Comparison of ENCODE assay signal across 23 cellular contexts in genomic region chr7:22216832-22217475, GRCh38.
DNase-seq lines count a peak whose midpoint lies in the region; FAIRE-seq and TF ChIP-seq lines count a peak whose summit lies in the region.
"Had no signal": no experiment of that assay in that cellular context is flagged by ENCODE, and none has a peak within 500 bp of the region (broad histone marks: within the 10 kb centered on the region; RNA-seq: fewer than 3 reads in every experiment).

No MANE protein-coding gene starts in this region.

- POLR2A ChIA-PET in endothelial cell of umbilical vein (lab: Charles Lee): no interaction called here

- no peak for TF ChIP-seq CTCF in endothelial cell of umbilical vein (IDR thresholded peaks at IDR 0.05; ENCODE audit: extremely low read depth in 1 of 2, insufficient read depth in 1 of 2, low read depth in 1 of 2, low read length in 2 of 2)
- no peak for TF ChIP-seq CTCF in nephron (IDR thresholded peaks at IDR 0.05; ENCODE audit: unreplicated experiment in 3 of 3)
- no peak for TF ChIP-seq CTCF in tibial artery (IDR thresholded peaks at IDR 0.05)
- TF ChIP-seq CTCF in CD14-positive monocyte (IDR thresholded peaks at IDR 0.05): no peak

- dilution Hi-C loops in endothelial cell of umbilical vein (cut with MboI; ENCODE audit: extremely low pct_ligation_motif_present, low sequenced_read_pairs): no loop called here

- H3K4me3 Mint-ChIP-seq in nephron (peak overlapping the region in 1 of 3 experiments; percentile 52), CD14-positive monocyte (no peak overlapping the region)
- H3K4me3 Mint-ChIP-seq: activated B cell treated with CpG ODN at 0.5 μM for 24 hours; activated CD4-positive, alpha-beta memory T cell treated with anti-CD3 and anti-CD28 coated beads, Interleukin-2, amount 10 ng/mL, durations not matched to agents 7 days and 5 days; activated naive CD8-positive, alpha-beta T cell treated with anti-CD3 and anti-CD28 coated beads, Interleukin-2, amount 50 U/mL, for 24 hours; CD4-positive, alpha-beta memory T cell; nephron progenitor cell had no signal

- no TSS peak for BruUV-seq in endothelial cell of umbilical vein (replicated peaks; lab: Mats Ljungman, UMichigan)

- no peaks in the 10 kb centered on the region for H3K9me1 ChIP-seq in endothelial cell of umbilical vein (replicated peaks; ENCODE audit: control insufficient read depth, extremely low read depth, insufficient read depth, low read length)

- H3K36me3 Mint-ChIP-seq in nephron (ENCODE audit: low read depth): peaks cover 9% of the 10 kb centered on the region
- no peaks in the 10 kb centered on the region for H3K36me3 Mint-ChIP-seq in CD14-positive monocyte
- H3K36me3 Mint-ChIP-seq: CD4-positive, alpha-beta memory T cell had no signal

- H3K4me1 ChIP-seq in endothelial cell of umbilical vein (ENCODE audit: control insufficient read depth, extremely low read depth, insufficient read depth, low read length) (peaks cover 75% of the 10 kb centered on the region), tibial artery (peaks cover 0 to 84% (median 33%) of the 10 kb centered on the region in 4 donors)

- H3K27ac Mint-ChIP-seq in nephron (peak overlapping the region in 2 of 3 experiments; percentile 62 to 87), CD14-positive monocyte (no peak overlapping the region)
- H3K27ac Mint-ChIP-seq: activated B cell treated with CpG ODN at 0.5 μM for 24 hours; activated CD4-positive, alpha-beta memory T cell treated with anti-CD3 and anti-CD28 coated beads, Interleukin-2, amount 10 ng/mL, durations not matched to agents 7 days and 5 days; activated naive CD8-positive, alpha-beta T cell treated with anti-CD3 and anti-CD28 coated beads, Interleukin-2, amount 50 U/mL, for 24 hours; CD4-positive, alpha-beta memory T cell; nephron progenitor cell had no signal

- DNase-seq in astrocyte of the hippocampus (ENCODE audit: low read depth, low spot score) (peak; percentile 37), endothelial cell of umbilical vein (ENCODE audit: low read depth, low spot score) (peak; percentile 80), tibial artery (no peak), CD14-positive monocyte (ENCODE audit: low spot score) (no peak), NCI-H2227 treated with DMSO at 0.1 percent for 48 hours (lab: John Stamatoyannopoulos, UW) (no peak), erythroblast (lab: John Stamatoyannopoulos, UW) (no peak)
- no peak for DNase-seq in activated CD4-positive, alpha-beta T cell treated with anti-CD3 and anti-CD28 coated beads, Interleukin-2, amount 50 U/mL, for 1 hour
- DNase-seq: activated B cell treated with CpG ODN at 0.5 μM for 24 hours; activated CD4-positive, alpha-beta memory T cell treated with anti-CD3 and anti-CD28 coated beads, Interleukin-2, amount 10 ng/mL, durations not matched to agents 7 days and 5 days; activated effector memory CD4-positive, alpha-beta T cell treated with anti-CD3 and anti-CD28 coated beads, Interleukin-2, amount 50 U/mL, for 16 hours; activated naive CD8-positive, alpha-beta T cell treated with anti-CD3 and anti-CD28 coated beads, Interleukin-2, amount 50 U/mL, for 24 hours; activated T-cell treated with anti-CD3 and anti-CD28 coated beads for 4 hours; CD4-positive, alpha-beta memory T cell; GDM1; KBM-7; midbrain; NCI-H187; nephron progenitor cell; pancreas had no signal

- H3K4me3 ChIP-seq in endothelial cell of umbilical vein (replicated peaks in 1 of 3; ENCODE audit: insufficient read depth in 1 of 3, low read depth in 1 of 3, low read length in 3 of 3) (peak overlapping the region in 2 of 3 experiments; percentile 10 to 85), tibial artery (peak overlapping the region; percentile 46)
- H3K4me3 ChIP-seq: pancreas had no signal

- H3K9me3 ChIP-seq in endothelial cell of umbilical vein (replicated peaks; ENCODE audit: control insufficient read depth, insufficient read depth, low read length) (no peaks in the 10 kb centered on the region), tibial artery (no peaks in the 10 kb centered on the region)
- H3K9me3 ChIP-seq: pancreas had no signal

- H3K27me3 Mint-ChIP-seq in nephron (ENCODE audit: low read depth): no peaks in the 10 kb centered on the region
- peaks cover 0 to 3% (median 0%) of the 10 kb centered on the region in 3 donors for H3K27me3 Mint-ChIP-seq in CD14-positive monocyte (ENCODE audit: low read depth in 3 of 3)
- H3K27me3 Mint-ChIP-seq: activated B cell treated with CpG ODN at 0.5 μM for 24 hours had no signal

- H3K4me1 Mint-ChIP-seq in nephron (peaks cover 27% of the 10 kb centered on the region), CD14-positive monocyte (peaks cover 6% of the 10 kb centered on the region)
- H3K4me1 Mint-ChIP-seq: activated CD4-positive, alpha-beta memory T cell treated with anti-CD3 and anti-CD28 coated beads, Interleukin-2, amount 10 ng/mL, durations not matched to agents 7 days and 5 days; activated naive CD8-positive, alpha-beta T cell treated with anti-CD3 and anti-CD28 coated beads, Interleukin-2, amount 50 U/mL, for 24 hours; CD4-positive, alpha-beta memory T cell; nephron progenitor cell had no signal

- CTCF ChIA-PET in endothelial cell of umbilical vein (lab: Charles Lee): interaction anchor here (0.7 to 1.7 kb wide), 6 partner anchors 9 to 107 kb away, joined by 3 to 11 read pairs (median 3); no protein-coding TSS in a partner anchor

- peak overlapping the region; percentile 98 for H3K27ac ChIP-seq in endothelial cell of umbilical vein (ENCODE audit: insufficient read depth, low read depth, low read length)
- peak overlapping the region; percentile 74 to 76 for H3K27ac ChIP-seq in tibial artery
- H3K27ac ChIP-seq: pancreas had no signal

- peaks cover 12% of the 10 kb centered on the region for H3K9me3 Mint-ChIP-seq in nephron
- peaks cover 0 to 7% (median 0%) of the 10 kb centered on the region in 7 donors for H3K9me3 Mint-ChIP-seq in CD14-positive monocyte
- H3K9me3 Mint-ChIP-seq: activated CD4-positive, alpha-beta memory T cell treated with anti-CD3 and anti-CD28 coated beads, Interleukin-2, amount 10 ng/mL, durations not matched to agents 7 days and 5 days; activated naive CD8-positive, alpha-beta T cell treated with anti-CD3 and anti-CD28 coated beads, Interleukin-2, amount 50 U/mL, for 24 hours had no signal

- intact Hi-C loops in endothelial cell of umbilical vein (cut with micrococcal nuclease): loop anchor here (10.0 kb wide), 3 partner anchors 272 to 798 kb away; partner anchors contain the start of genes CDCA7L and HYCC1
- intact Hi-C loops in tibial artery (cut with DNase I; ENCODE audit: low total_unique reads): no loop called here
- intact Hi-C loops in CD14-positive monocyte (cut with micrococcal nuclease): no loop called here

- no peaks in the 10 kb centered on the region for H3K36me3 ChIP-seq in endothelial cell of umbilical vein (ENCODE audit: control insufficient read depth in 2 of 2, extremely low read depth in 1 of 2, insufficient read depth in 2 of 2, low read length in 2 of 2)
- H3K36me3 ChIP-seq in tibial artery: no peaks in the 10 kb centered on the region
- H3K36me3 ChIP-seq: pancreas had no signal

- FAIRE-seq in endothelial cell of umbilical vein (lab: Jason Lieb, UNC): peak; percentile 76
- FAIRE-seq: bronchial epithelial cell, GM18507, keratinocyte, pancreas had no signal

- H4K20me1 ChIP-seq in endothelial cell of umbilical vein (replicated peaks; ENCODE audit: control insufficient read depth, extremely low read depth, insufficient read depth, low read length): no peaks in the 10 kb centered on the region

- peaks cover 33% of the 10 kb centered on the region for H3K79me2 ChIP-seq in endothelial cell of umbilical vein (ENCODE audit: control insufficient read depth, insufficient read depth, low read length)

- H3K27me3 ChIP-seq in endothelial cell of umbilical vein (ENCODE audit: control insufficient read depth in 2 of 2, insufficient read depth in 2 of 2, low read length in 2 of 2) (no peaks in the 10 kb centered on the region), tibial artery (no peaks in the 10 kb centered on the region)
- H3K27me3 ChIP-seq: pancreas had no signal

- H3K4me2 ChIP-seq in endothelial cell of umbilical vein (ENCODE audit: insufficient read depth, low read length): peak overlapping the region; percentile 99

- TF ChIP-seq POLR2A in endothelial cell of umbilical vein (IDR thresholded peaks at IDR 0.05; ENCODE audit: low read depth, low read length) (peak; percentile 36), erythroblast (IDR thresholded peaks at IDR 0.05; ENCODE audit: low read length) (no peak)

- H2AFZ ChIP-seq in endothelial cell of umbilical vein (ENCODE audit: low read depth, low read length): no peak overlapping the region

- H3K9ac ChIP-seq in endothelial cell of umbilical vein (replicated peaks; ENCODE audit: extremely low read depth, insufficient read depth, low read length): peak overlapping the region; percentile 96

TF ChIP-seq in endothelial cell of umbilical vein, 7 proteins besides CTCF, POLR2A, EP300 and RAD21:
- TF ChIP-seq EZH2 (IDR thresholded peaks at IDR 0.05; ENCODE audit: borderline replicate concordance, low read depth, low read length, severe bottlenecking) (no peak), MYC (IDR thresholded peaks at IDR 0.05; ENCODE audit: low read depth, low read length) (no peak), JUN (IDR thresholded peaks at IDR 0.05; ENCODE audit: borderline replicate concordance, insufficient read depth, insufficient read length, low read depth) (peak; percentile 18), POLR2AphosphoS5 (IDR thresholded peaks at IDR 0.05; ENCODE audit: insufficient read depth, low read depth, low read length) (peak; percentile 43), FOS (IDR thresholded peaks at IDR 0.05; ENCODE audit: borderline replicate concordance, insufficient read depth, low read length) (peak; percentile 24), MAX (IDR thresholded peaks at IDR 0.05; ENCODE audit: insufficient read depth, insufficient read length) (no peak), GATA2 (IDR thresholded peaks at IDR 0.05; ENCODE audit: insufficient read depth, insufficient read length, low read depth, low read length) (no peak)

Comparison
In these comparisons a context has a peak if more than half of its experiments do, and no peak if none do; other contexts are left out.
1. DNase-seq: peak in astrocyte of the hippocampus (single experiment) and endothelial cell of umbilical vein (single experiment); none in tibial artery (0 of 2), CD14-positive monocyte (single experiment), NCI-H2227 treated with DMSO at 0.1 percent for 48 hours (single experiment), erythroblast (0 of 2) and activated CD4-positive, alpha-beta T cell treated with anti-CD3 and anti-CD28 coated beads, Interleukin-2, amount 50 U/mL, for 1 hour (single experiment).
2. H3K27ac Mint-ChIP-seq: peak in nephron (2 of 3); none in CD14-positive monocyte (0 of 7).